ENCODE assay signal across 21 cellular contexts in genomic region chr6:138393871-138394783, GRCh38. TPM values are rescaled to one million over a fixed set of nuclear protein-coding genes. Genes with fewer than 3 reads are reported as not detected.
DNase-seq lines count a peak whose midpoint lies in the region; ATAC-seq lines count a peak whose summit lies in the region.
"Had no signal": no experiment of that assay in that cellular context is flagged by ENCODE, and none has a peak within 500 bp of the region (broad histone marks: within the 10 kb centered on the region; RNA-seq: fewer than 3 reads in every experiment).

No MANE protein-coding gene starts in this region.

- no peak overlapping the region for H3K56ac ChIP-seq in mesendoderm (ENCODE audit: low read length)

- H3K9ac ChIP-seq in mesendoderm (ENCODE audit: low read length): no peak overlapping the region
- H3K9ac ChIP-seq: neural progenitor cell had no signal

- no peak overlapping the region for H2BK15ac ChIP-seq in mesendoderm (replicated peaks; ENCODE audit: low read depth)

- H3K27ac ChIP-seq in mesendoderm (ENCODE audit: low read depth, low read length): no peak overlapping the region
- H3K27ac ChIP-seq: HL-60, neural progenitor cell, transverse colon had no signal

- no peak overlapping the region for H2BK5ac ChIP-seq in mesendoderm (ENCODE audit: low read length)

- no peaks in the 10 kb centered on the region for H3K79me2 ChIP-seq in mesendoderm (ENCODE audit: control insufficient read depth, insufficient read depth, low read length)

- H3K18ac ChIP-seq in mesendoderm (ENCODE audit: low read length): no peak overlapping the region

- H3K27me3 ChIP-seq in mesendoderm (ENCODE audit: insufficient read depth, low read length, poor library complexity): no peaks in the 10 kb centered on the region
- H3K27me3 ChIP-seq: neural progenitor cell, transverse colon had no signal

- H3K4ac ChIP-seq in mesendoderm (ENCODE audit: low read depth, low read length): peak overlapping the region; percentile 50

- no CpG with 5 or more reads among the region's 5 CpGs for WGBS in mesendoderm (ENCODE audit: extremely low coverage, insufficient coverage, low lambda C conversion rate)

- H2BK120ac ChIP-seq in mesendoderm (ENCODE audit: low read depth, low read length): no peak overlapping the region

- no peak overlapping the region for H3K4me3 ChIP-seq in mesendoderm (ENCODE audit: low read length)
- H3K4me3 ChIP-seq: neural progenitor cell, transverse colon had no signal

- no peaks in the 10 kb centered on the region for H3K79me1 ChIP-seq in mesendoderm (ENCODE audit: low read length)

- H3K4me1 ChIP-seq in mesendoderm (ENCODE audit: control insufficient read depth, low read depth, low read length): no peaks in the 10 kb centered on the region
- H3K4me1 ChIP-seq: neural progenitor cell, transverse colon had no signal

- H2AK5ac ChIP-seq in mesendoderm (ENCODE audit: low read length): no peak overlapping the region

- no peak overlapping the region for H4K8ac ChIP-seq in mesendoderm (ENCODE audit: low read depth, low read length)

- ATAC-seq in GM18861 (IDR thresholded peaks at IDR 0.05; ENCODE audit: unreplicated experiment) (peak; percentile 45), HG03175 (IDR thresholded peaks at IDR 0.05; ENCODE audit: unreplicated experiment) (peak; percentile 50), GM19463 (IDR thresholded peaks at IDR 0.05; ENCODE audit: unreplicated experiment) (no peak), GM18858 (IDR thresholded peaks at IDR 0.05; ENCODE audit: unreplicated experiment) (no peak)
- ATAC-seq: activated T-cell treated with anti-CD3 and anti-CD28 coated beads, Interleukin-2, amount 50 U/mL, for 4 hours; sciatic nerve; T-helper 17 cell had no signal

- H3K4me2 ChIP-seq in mesendoderm (ENCODE audit: low read length): no peak overlapping the region
- H3K4me2 ChIP-seq: neural progenitor cell had no signal

- H3K23ac ChIP-seq in mesendoderm (ENCODE audit: low read length): no peak overlapping the region

- no peaks in the 10 kb centered on the region for H3K36me3 ChIP-seq in mesendoderm (ENCODE audit: control insufficient read depth, insufficient read depth, low read length)
- H3K36me3 ChIP-seq: neural progenitor cell, transverse colon had no signal

- DNase-seq in OCI-M1 (lab: John Stamatoyannopoulos, UW) (peak; percentile 85), mesendoderm (no peak), activated gamma-delta T cell treated with Interleukin-2 at 50 U/mL for 16 hours (no peak)
- DNase-seq: activated CD4-positive, alpha-beta T cell treated with anti-CD3 and anti-CD28 coated beads for 48 hours; activated T-cell treated with anti-CD3 and anti-CD28 coated beads, Interleukin-2, amount 50 U/mL, for 4 hours; CD4-positive, alpha-beta T cell; central memory CD4-positive, alpha-beta T cell; effector memory CD4-positive, alpha-beta T cell; Kasumi-1; mammary epithelial cell; NCI-H2171; stimulated activated CD4-positive, alpha-beta T cell treated with anti-CD3 and anti-CD28 coated beads, Interleukin-4, amount 100 ng/mL, for 1 hour; T-helper 17 cell; transverse colon had no signal

- no peak overlapping the region for H4K5ac ChIP-seq in mesendoderm (ENCODE audit: low read length)

RNA-seq across cellular contexts. Expression of gene HEBP2, which starts 9.9 kb away (rescaled TPM):
- 316 TPM for polyA plus RNA-seq in mesendoderm (2013, experiment 1 of 2)
- 316 TPM for polyA plus RNA-seq in mesendoderm (2013, experiment 2 of 2)

RNA-seq across cellular contexts. Expression of gene SMIM28, which starts 16.4 kb away (rescaled TPM):
- 0.32 TPM for polyA plus RNA-seq in mesendoderm (2013, experiment 1 of 2)
- polyA plus RNA-seq in mesendoderm (2013, experiment 2 of 2): 0.21 TPM
- polyA plus RNA-seq: mammary epithelial cell had no signal

Comparison
In these comparisons a context has a peak if more than half of its experiments do, and no peak if none do; other contexts are left out.
1. ATAC-seq: peak in GM18861 (single experiment) and HG03175 (single experiment); none in GM19463 (single experiment) and GM18858 (single experiment).